20 cellular contexts compared by ENCODE assay signal in genomic region chr12:7602287-7602686, GRCh38.
DNase-seq lines count a peak whose midpoint lies in the region; ATAC-seq and TF ChIP-seq lines count a peak whose summit lies in the region.
"Had no signal": no experiment of that assay in that cellular context is flagged by ENCODE, and none has a peak within 500 bp of the region (broad histone marks: within the 10 kb centered on the region; RNA-seq: fewer than 3 reads in every experiment).

No MANE protein-coding gene starts in this region.

- H3K9me1 ChIP-seq in IMR-90 (ENCODE audit: insufficient read depth, low read length), result no peaks in the 10 kb centered on the region

- DNase-seq in EH (ENCODE audit: low read depth), result peak; percentile 49
- DNase-seq in IMR-90, result peak; percentile 11
- DNase-seq in choroid plexus epithelial cell (ENCODE audit: low read depth), result peak; percentile 7
- peak; percentile 24 for DNase-seq in myocyte (ENCODE audit: low read depth)
- DNase-seq in NCI-H1092 treated with DMSO at 0.1 percent for 48 hours (lab: John Stamatoyannopoulos, UW), result no peak
- no peak for DNase-seq in SHP77 treated with DMSO at 0.1 percent for 48 hours (lab: John Stamatoyannopoulos, UW)
- no peak for DNase-seq in stimulated activated naive CD8-positive, alpha-beta T cell treated with anti-CD3 and anti-CD28 coated beads, Interleukin-15, Interleukin-2, amounts not matched to agents 100 U/mL and 50 U/mL, for 24 hours
- DNase-seq in activated gamma-delta T cell (lab: John Stamatoyannopoulos, UW), result no peak
- DNase-seq: activated CD4-positive, alpha-beta T cell treated with anti-CD3 and anti-CD28 coated beads for 1 hour; activated effector memory CD4-positive, alpha-beta T cell treated with anti-CD3 and anti-CD28 coated beads, Interleukin-2, amount 50 U/mL, for 16 hours; amygdala; head of caudate nucleus; immature natural killer cell; naive B cell; NCI-H1048; stimulated activated CD4-positive, alpha-beta T cell treated with anti-CD3 and anti-CD28 coated beads, Interleukin-4, amount 100 ng/mL, for 24 hours; T1000 had no signal

- no peak overlapping the region for H3K23ac ChIP-seq in IMR-90 (ENCODE audit: low read depth, low read length)

- H3K27me3 ChIP-seq in IMR-90 (ENCODE audit: control insufficient read depth, insufficient read depth, low read length), result no peaks in the 10 kb centered on the region

- no peaks in the 10 kb centered on the region for H3K4me1 ChIP-seq in IMR-90 (ENCODE audit: control insufficient read depth, insufficient read depth, low read length)
- H3K4me1 ChIP-seq: parathyroid adenoma had no signal

- TF ChIP-seq CTCF in IMR-90 (conservative IDR thresholded peaks at IDR 0.05; ENCODE audit: low read depth, low read length) (no peak), choroid plexus epithelial cell (conservative IDR thresholded peaks at IDR 0.05; ENCODE audit: low read depth, low read length) (no peak)

- no peak for TF ChIP-seq POLR2A in IMR-90 (IDR thresholded peaks at IDR 0.05; ENCODE audit: low read depth, low read length)

- no peak overlapping the region for H3K56ac ChIP-seq in IMR-90 (ENCODE audit: extremely low read depth, insufficient read depth, low read length)

- no peak overlapping the region for H3K18ac ChIP-seq in IMR-90 (ENCODE audit: low read depth, low read length)

- no peak overlapping the region for H2BK15ac ChIP-seq in IMR-90 (ENCODE audit: low read depth, low read length)

- TF ChIP-seq RAD21 in IMR-90 (IDR thresholded peaks at IDR 0.05; ENCODE audit: low read length), result no peak

- no peak overlapping the region for H2BK5ac ChIP-seq in IMR-90 (ENCODE audit: low read depth, low read length, poor library complexity, severe bottlenecking)

- H3K4me3 ChIP-seq in IMR-90 (ENCODE audit: insufficient read depth, low read depth, low read length) (no peak overlapping the region), choroid plexus epithelial cell (ENCODE audit: low read depth, low read length) (no peak overlapping the region)
- H3K4me3 ChIP-seq: lung, thoracic aorta had no signal

- no peaks in the 10 kb centered on the region for H4K20me1 ChIP-seq in IMR-90 (ENCODE audit: insufficient read depth, low read length)

- no peaks in the 10 kb centered on the region for H3K79me1 ChIP-seq in IMR-90 (ENCODE audit: low read depth in 1 of 2, low read length in 2 of 2)

- no peak overlapping the region for H2AK9ac ChIP-seq in IMR-90 (replicated peaks; ENCODE audit: low read depth, low read length, poor library complexity)

- no peaks in the 10 kb centered on the region for H3K9me3 ChIP-seq in IMR-90 (ENCODE audit: control insufficient read depth, insufficient read depth, low read length)
- H3K9me3 ChIP-seq: thoracic aorta had no signal

- H4K8ac ChIP-seq in IMR-90 (ENCODE audit: low read depth in 2 of 2, low read length in 2 of 2), result no peak overlapping the region

- ATAC-seq in IMR-90 (ENCODE audit: low read depth), result no peak
- no peak for ATAC-seq in stimulated activated naive CD8-positive, alpha-beta T cell treated with anti-CD3 and anti-CD28 coated beads, Interleukin-15, Interleukin-2, amounts not matched to agents 100 U/mL and 50 U/mL, for 24 hours

- no peak overlapping the region for H4K91ac ChIP-seq in IMR-90 (ENCODE audit: insufficient read depth, low read depth, low read length)

- H2BK20ac ChIP-seq in IMR-90 (ENCODE audit: low read depth, low read length), result no peak overlapping the region

- no peak overlapping the region for H2AFZ ChIP-seq in IMR-90 (replicated peaks; ENCODE audit: low read length, poor library complexity)
- H2AFZ ChIP-seq: parathyroid adenoma had no signal

- no peak overlapping the region for H3K14ac ChIP-seq in IMR-90 (replicated peaks; ENCODE audit: low read depth, low read length)

- H3K4ac ChIP-seq in IMR-90 (ENCODE audit: low read depth, low read length), result no peak overlapping the region

- H2AK5ac ChIP-seq in IMR-90 (ENCODE audit: low read depth, low read length), result no peak overlapping the region

- no peak overlapping the region for H2BK120ac ChIP-seq in IMR-90 (ENCODE audit: low read depth, low read length)

- no peak overlapping the region for H4K5ac ChIP-seq in IMR-90 (ENCODE audit: low read depth, low read length)

- intact Hi-C loops in IMR-90 (cut with micrococcal nuclease), result no loop called here

- H3K36me3 ChIP-seq in IMR-90 (ENCODE audit: control insufficient read depth, insufficient read depth, low read length), result no peaks in the 10 kb centered on the region
- H3K36me3 ChIP-seq: thoracic aorta had no signal

- in situ Hi-C loops in IMR-90 (cut with MboI; ENCODE audit: low sequenced_read_pairs), result no loop called here

- POLR2A ChIA-PET in IMR-90 (lab: Charles Lee; ENCODE audit: unreplicated experiment), result no interaction called here

- dilution Hi-C loops in IMR-90 (cut with HindIII; ENCODE audit: low sequenced_read_pairs, unreplicated experiment), result no loop called here

- no peak overlapping the region for H3K27ac ChIP-seq in IMR-90 (ENCODE audit: insufficient read depth, low read length)
- H3K27ac ChIP-seq: parathyroid adenoma, thoracic aorta had no signal

- no TSS peak for BruUV-seq in IMR-90 (replicated peaks; lab: Mats Ljungman, UMichigan)

- no peak overlapping the region for H3K4me2 ChIP-seq in IMR-90 (ENCODE audit: low read depth, low read length)

- CTCF ChIA-PET in IMR-90 (lab: Yijun Ruan, JAX), result no interaction called here

- H3K9ac ChIP-seq in IMR-90 (ENCODE audit: low read depth, low read length), result no peak overlapping the region
- H3K9ac ChIP-seq: parathyroid adenoma had no signal

- WGBS in IMR-90 (ENCODE audit: extremely low coverage in 2 of 2, insufficient read length in 1 of 2), 2 experiments, result 50% methylated on average over 2 of the region's 4 CpGs; no CpG with 5 or more reads in 1 of the 2 experiments

TF ChIP-seq in IMR-90, 13 proteins besides CTCF, POLR2A, EP300 and RAD21:
- TF ChIP-seq SMC3 (IDR thresholded peaks at IDR 0.05; ENCODE audit: low read depth, low read length) (no peak), MAZ (IDR thresholded peaks at IDR 0.05; ENCODE audit: borderline replicate concordance, low read depth, low read length) (no peak), RCOR1 (IDR thresholded peaks at IDR 0.05; ENCODE audit: insufficient replicate concordance, low read length) (no peak), CEBPB (IDR thresholded peaks at IDR 0.05; ENCODE audit: low read depth, low read length) (no peak), CHD1 (IDR thresholded peaks at IDR 0.05; ENCODE audit: low read depth, low read length) (no peak), FOS (IDR thresholded peaks at IDR 0.05; ENCODE audit: low read depth, low read length) (no peak), RFX5 (IDR thresholded peaks at IDR 0.05; ENCODE audit: low read depth, low read length) (no peak), BHLHE40 (IDR thresholded peaks at IDR 0.05; ENCODE audit: low read depth, low read length) (no peak), MXI1 (IDR thresholded peaks at IDR 0.05; ENCODE audit: borderline replicate concordance, low read depth, low read length) (no peak), NFE2L2 (IDR thresholded peaks at IDR 0.05; ENCODE audit: low read depth, low read length) (no peak), ELK1 (IDR thresholded peaks at IDR 0.05; ENCODE audit: borderline replicate concordance, low read depth, low read length) (no peak), MAFK (IDR thresholded peaks at IDR 0.05; ENCODE audit: low read depth, low read length) (no peak)
- TF ChIP-seq, protein P1, sequence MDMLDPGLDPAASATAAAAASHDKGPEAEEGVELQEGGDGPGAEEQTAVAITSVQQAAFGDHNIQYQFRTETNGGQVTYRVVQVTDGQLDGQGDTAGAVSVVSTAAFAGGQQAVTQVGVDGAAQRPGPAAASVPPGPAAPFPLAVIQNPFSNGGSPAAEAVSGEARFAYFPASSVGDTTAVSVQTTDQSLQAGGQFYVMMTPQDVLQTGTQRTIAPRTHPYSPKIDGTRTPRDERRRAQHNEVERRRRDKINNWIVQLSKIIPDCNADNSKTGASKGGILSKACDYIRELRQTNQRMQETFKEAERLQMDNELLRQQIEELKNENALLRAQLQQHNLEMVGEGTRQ (IDR thresholded peaks at IDR 0.05; ENCODE audit: low read depth, low read length), result no peak

Comparison
In these comparisons a context has a peak if more than half of its experiments do, and no peak if none do; other contexts are left out.
1. DNase-seq: peak in EH (single experiment), IMR-90 (single experiment), choroid plexus epithelial cell (single experiment) and myocyte (single experiment); none in NCI-H1092 treated with DMSO at 0.1 percent for 48 hours (single experiment), SHP77 treated with DMSO at 0.1 percent for 48 hours (single experiment), stimulated activated naive CD8-positive, alpha-beta T cell treated with anti-CD3 and anti-CD28 coated beads, Interleukin-15, Interleukin-2, amounts not matched to agents 100 U/mL and 50 U/mL, for 24 hours (single experiment) and activated gamma-delta T cell (single experiment).